12 cellular contexts compared by ENCODE assay signal in the genomic region with DNA sequence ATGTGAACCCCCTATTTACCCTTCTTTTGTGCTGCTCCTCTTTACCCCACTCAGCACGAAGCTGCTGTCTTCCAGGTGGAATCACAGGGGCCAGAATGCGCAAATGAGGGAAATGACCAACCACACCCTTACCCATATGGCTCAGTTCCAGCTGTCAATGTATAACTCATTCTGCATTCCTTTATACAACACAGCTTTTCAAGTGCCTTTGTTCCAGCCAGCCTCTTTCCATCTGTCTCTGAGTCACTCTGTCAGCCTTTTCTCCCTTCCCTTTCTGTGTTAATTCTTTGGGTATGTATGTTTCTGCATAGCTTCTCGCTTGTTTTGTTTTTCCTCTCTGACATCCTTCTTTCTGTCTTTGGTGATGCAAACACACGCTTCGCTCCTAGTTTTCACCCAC. TPM values are rescaled to one million over a fixed set of nuclear protein-coding genes. Genes with fewer than 3 reads are reported as not detected.
A peak's percentile ranks its signal among the peaks of the same experiment; 100 is the strongest.
DNase-seq lines count a peak whose midpoint lies in the region; ATAC-seq, FAIRE-seq and TF ChIP-seq lines count a peak whose summit lies in the region.
"Had no signal": no experiment of that assay in that cellular context is flagged by ENCODE, and none has a peak within 500 bp of the region (broad histone marks: within the 10 kb centered on the region; RNA-seq: fewer than 3 reads in every experiment).

No MANE protein-coding gene starts in this region.

- H3K4me3 ChIP-seq in mucosa of descending colon: no peak overlapping the region
- H3K4me3 ChIP-seq: gastroesophageal sphincter had no signal

- peak; percentile 78 for DNase-seq in Caki2 (ENCODE audit: low read depth)
- DNase-seq in NCI-H226: peak; percentile 39
- DNase-seq in dedifferentiated amniotic fluid mesenchymal stem cell (ENCODE audit: extremely low spot score): peak; percentile 28
- peak in 1 of 3 donors; percentile 80 for DNase-seq in mucosa of descending colon
- no peak for DNase-seq in D721Med (ENCODE audit: insufficient read length, low spot score)
- DNase-seq in stimulated activated CD4-positive, alpha-beta T cell treated with anti-CD3 and anti-CD28 coated beads, Interleukin-4, amount 100 ng/mL, for 1 hour: no peak
- DNase-seq in NCI-H2107 (lab: John Stamatoyannopoulos, UW): no peak
- DNase-seq: activated T-cell treated with anti-CD3 and anti-CD28 coated beads, Interleukin-2, amount 50 U/mL, for 48 hours; T-helper 2 cell had no signal

- no peaks in the 10 kb centered on the region for H3K4me1 ChIP-seq in mucosa of descending colon (ENCODE audit: low read depth)
- H3K4me1 ChIP-seq: gastroesophageal sphincter had no signal

- no peaks in the 10 kb centered on the region for H3K9me3 ChIP-seq in mucosa of descending colon
- H3K9me3 ChIP-seq: gastroesophageal sphincter had no signal

- H3K36me3 ChIP-seq in mucosa of descending colon (ENCODE audit: low read depth): no peaks in the 10 kb centered on the region

- no peak for FAIRE-seq in D721Med (lab: Jason Lieb, UNC)

- intact Hi-C loops in mucosa of descending colon (cut with DNase I, micrococcal nuclease): no loop called here

- in situ Hi-C loops in Caki2 (cut with HindIII; ENCODE audit: low pct_unique_long_range_greater_than_20kb, low sequenced_read_pairs): no loop called here

- no peak for TF ChIP-seq CTCF in mucosa of descending colon (IDR thresholded peaks at IDR 0.05)
- no peak for TF ChIP-seq CTCF in D721Med (IDR thresholded peaks at IDR 0.05; ENCODE audit: insufficient read depth, missing control alignments)

- ATAC-seq in mucosa of descending colon (peak; percentile 92), HG03280 (IDR thresholded peaks at IDR 0.05; ENCODE audit: unreplicated experiment) (no peak)
- ATAC-seq: gastroesophageal sphincter; natural killer cell treated with Interleukin-12 subunit alpha and Interleukin-12 subunit beta and Interleukin-15 and Interleukin-18, amount 100 ng/mL, for 72 hours had no signal

RNA-seq across cellular contexts. Expression of gene RS1, which starts 54.6 kb away (rescaled TPM):
- not detected in 2 replicates for total RNA-seq in Caki2 (2014; rRNA removed; shearing (Covaris generic); ENCODE audit: low replicate concordance)
- total RNA-seq in mucosa of descending colon: not detected
- total RNA-seq: gastroesophageal sphincter; natural killer cell treated with Interleukin-12 subunit alpha and Interleukin-12 subunit beta and Interleukin-15 and Interleukin-18, amount 100 ng/mL, for 72 hours had no signal

Comparison
In these comparisons a context has a peak if more than half of its experiments do, and no peak if none do; other contexts are left out.
1. DNase-seq: peak in Caki2 (single experiment), NCI-H226 (single experiment) and dedifferentiated amniotic fluid mesenchymal stem cell (single experiment); none in D721Med (single experiment), stimulated activated CD4-positive, alpha-beta T cell treated with anti-CD3 and anti-CD28 coated beads, Interleukin-4, amount 100 ng/mL, for 1 hour (single experiment) and NCI-H2107 (single experiment).